15 cellular contexts compared by ENCODE assay signal in genomic region chr1:78622548-78622947, GRCh38. TPM values are rescaled to one million over a fixed set of nuclear protein-coding genes. Genes with fewer than 3 reads are reported as not detected.
DNase-seq lines count a peak whose midpoint lies in the region; ATAC-seq and TF ChIP-seq lines count a peak whose summit lies in the region.
"Had no signal": no experiment of that assay in that cellular context is flagged by ENCODE, and none has a peak within 500 bp of the region (broad histone marks: within the 10 kb centered on the region; RNA-seq: fewer than 3 reads in every experiment).

No MANE protein-coding gene starts in this region.

- peak overlapping the region in 7 of 8 donors; percentile 27 to 91 (median 84) for H3K27ac ChIP-seq in spleen
- no peak overlapping the region for H3K27ac ChIP-seq in A673 (ENCODE audit: low read depth, low read length, poor library complexity, severe bottlenecking)
- H3K27ac ChIP-seq: body of pancreas, SK-N-MC had no signal

- no TSS peak for BruUV-seq in A673 (replicated peaks; lab: Mats Ljungman, UMichigan)

- H3K9me3 ChIP-seq in spleen (no peaks in the 10 kb centered on the region), A673 (ENCODE audit: low read depth, low read length, poor library complexity, severe bottlenecking) (no peaks in the 10 kb centered on the region)
- H3K9me3 ChIP-seq: body of pancreas had no signal

- CTCF ChIA-PET in activated CD4-positive, alpha-beta T cell treated with anti-CD3 and anti-CD28 coated beads for 36 hours (lab: Charles Lee) = interaction anchor here (0.6 to 2.7 kb wide), 12 partner anchors 11 to 1094 kb away, joined by 3 to 19 read pairs (median 4); partner anchors contain the start of gene IFI44
- CTCF ChIA-PET in A673 (lab: Charles Lee) = no interaction called here

- DNase-seq in activated CD4-positive, alpha-beta T cell treated with anti-CD3 and anti-CD28 coated beads for 36 hours = no peak
- DNase-seq in activated CD4-positive, alpha-beta T cell treated with anti-CD3 and anti-CD28 coated beads for 48 hours = no peak
- DNase-seq in spleen = no peak
- no peak for DNase-seq in A673 (ENCODE audit: low spot score)
- DNase-seq in NCI-H1105 treated with DMSO at 0.1 percent for 48 hours (lab: John Stamatoyannopoulos, UW) = no peak
- DNase-seq: activated CD4-positive, alpha-beta T cell treated with anti-CD3 and anti-CD28 coated beads, Interleukin-2, amount 50 U/mL, for 4 hours; body of pancreas; DMS153; NCI-H1436; stimulated activated CD4-positive, alpha-beta T cell treated with anti-CD3 and anti-CD28 coated beads, Interleukin-12 subunit alpha, Interleukin-12 subunit beta, amount 100 ng/mL, for 4 hours; stimulated activated CD8-positive, alpha-beta memory T cell treated with anti-CD3 and anti-CD28 coated beads, Interleukin-4, amount 100 ng/mL, for 48 hours had no signal

- H3K27me3 Mint-ChIP-seq in activated CD4-positive, alpha-beta T cell treated with anti-CD3 and anti-CD28 coated beads for 36 hours = no peaks in the 10 kb centered on the region
- no peaks in the 10 kb centered on the region for H3K27me3 Mint-ChIP-seq in brain

- peaks cover 31% of the 10 kb centered on the region for H3K36me3 Mint-ChIP-seq in activated CD4-positive, alpha-beta T cell treated with anti-CD3 and anti-CD28 coated beads for 36 hours (ENCODE audit: low read depth)
- H3K36me3 Mint-ChIP-seq in brain = peaks cover 7% of the 10 kb centered on the region

- H3K9me3 Mint-ChIP-seq in activated CD4-positive, alpha-beta T cell treated with anti-CD3 and anti-CD28 coated beads for 36 hours (ENCODE audit: low read depth) = no peaks in the 10 kb centered on the region
- peaks cover 0 to 3% (median 0%) of the 10 kb centered on the region in 5 experiments for H3K9me3 Mint-ChIP-seq in brain

- intact Hi-C loops in activated CD4-positive, alpha-beta T cell treated with anti-CD3 and anti-CD28 coated beads for 36 hours (cut with DNase I, micrococcal nuclease) = loop anchor here in 1 of 2 experiments (10.0 kb wide), 1 partner anchor 848 kb away; the partner anchor contains the start of gene MIGA1
- intact Hi-C loops in spleen (cut with DNase I; ENCODE audit: low total_unique reads) = no loop called here
- intact Hi-C loops in A673 (cut with micrococcal nuclease; ENCODE audit: unreplicated experiment) = no loop called here

- peak overlapping the region in 3 of 8 donors; percentile 38 to 59 (median 44) for H3K4me3 ChIP-seq in spleen
- no peak overlapping the region for H3K4me3 ChIP-seq in A673 (ENCODE audit: low read depth, low read length, poor library complexity, severe bottlenecking)
- H3K4me3 ChIP-seq: body of pancreas, SK-N-MC had no signal

- ATAC-seq in activated CD4-positive, alpha-beta T cell treated with anti-CD3 and anti-CD28 coated beads for 36 hours = peak; percentile 38
- ATAC-seq in GM21381 (IDR thresholded peaks at IDR 0.05; ENCODE audit: unreplicated experiment) (peak; percentile 25), GM18867 (IDR thresholded peaks at IDR 0.05; ENCODE audit: unreplicated experiment) (no peak)
- ATAC-seq: body of pancreas had no signal

- H3K27me3 ChIP-seq in spleen (replicated peaks in 1 of 7) (no peaks in the 10 kb centered on the region), A673 (replicated peaks; ENCODE audit: insufficient read depth, low read depth, low read length, poor library complexity) (no peaks in the 10 kb centered on the region)
- H3K27me3 ChIP-seq: body of pancreas had no signal

- H3K36me3 ChIP-seq in spleen (no peaks in the 10 kb centered on the region), A673 (ENCODE audit: insufficient read depth, low read length, poor library complexity, severe bottlenecking) (no peaks in the 10 kb centered on the region)

- peaks cover 8 to 100% (median 78%) of the 10 kb centered on the region in 6 donors for H3K4me1 ChIP-seq in spleen
- peaks cover 31% of the 10 kb centered on the region for H3K4me1 ChIP-seq in A673 (ENCODE audit: insufficient read depth, low read length, poor library complexity, severe bottlenecking)

- peaks cover 72% of the 10 kb centered on the region for H3K4me1 Mint-ChIP-seq in activated CD4-positive, alpha-beta T cell treated with anti-CD3 and anti-CD28 coated beads for 36 hours
- peaks cover 32% of the 10 kb centered on the region for H3K4me1 Mint-ChIP-seq in brain

- peak overlapping the region; percentile 89 for H3K4me3 Mint-ChIP-seq in activated CD4-positive, alpha-beta T cell treated with anti-CD3 and anti-CD28 coated beads for 36 hours
- peak overlapping the region in 4 of 5 experiments; percentile 30 to 85 (median 66) for H3K4me3 Mint-ChIP-seq in brain

- peak overlapping the region; percentile 82 for H3K27ac Mint-ChIP-seq in activated CD4-positive, alpha-beta T cell treated with anti-CD3 and anti-CD28 coated beads for 36 hours
- peak overlapping the region in 3 of 5 experiments; percentile 18 to 94 (median 48) for H3K27ac Mint-ChIP-seq in brain

- WGBS in spleen, 5 donors = 38 to 79% (median 59%) methylated on average over 4 of the region's 4 CpGs

- no peak for TF ChIP-seq POLR2A in spleen (IDR thresholded peaks at IDR 0.05)

- POLR2A ChIA-PET in activated CD4-positive, alpha-beta T cell treated with anti-CD3 and anti-CD28 coated beads for 36 hours (lab: Charles Lee) = no interaction called here
- POLR2A ChIA-PET in A673 (lab: Charles Lee; ENCODE audit: low non-redundant PET) = no interaction called here

- TF ChIP-seq CTCF in brain (conservative IDR thresholded peaks at IDR 0.05) (no peak), spleen (IDR thresholded peaks at IDR 0.05 in 8 of 11, conservative IDR thresholded peaks at IDR 0.05 in 3 of 11) (no peak), A673 (conservative IDR thresholded peaks at IDR 0.05; ENCODE audit: low read depth, low read length) (no peak)

RNA-seq across cellular contexts. Expression of gene IFI44L, which starts 2.3 kb away (rescaled TPM):
- total RNA-seq in activated CD4-positive, alpha-beta T cell treated with anti-CD3 and anti-CD28 coated beads for 36 hours = 10 to 100 TPM; 52.1 to 55.5 TPM
- polyA plus RNA-seq in brain (ENCODE audit: insufficient read depth, low read depth, low replicate concordance) (3.0 TPM), spleen (10 to 100 TPM; 10.3 to 15.9 (median 10.6) TPM)
- total RNA-seq in spleen (10 to 100 TPM; 23.3 to 60.3 (median 37.4) TPM), A673 (2021) (7.5 and 8.5 TPM in 2 replicates)

RNA-seq across cellular contexts. Expression of gene IFI44, which starts 27.1 kb away (rescaled TPM):
- 10 to 100 TPM; 43.1 to 55.4 TPM for total RNA-seq in activated CD4-positive, alpha-beta T cell treated with anti-CD3 and anti-CD28 coated beads for 36 hours
- polyA plus RNA-seq in brain (ENCODE audit: insufficient read depth, low read depth, low replicate concordance) (1.6 TPM), spleen (100 to 1,000 TPM in 1 of 3 donors, 10 to 100 TPM in 2; 45.0 to 107 (median 93.4) TPM)
- total RNA-seq in spleen (10 to 100 TPM; 32.3 to 96.1 (median 76.0) TPM), A673 (2021) (27.8 and 29.0 TPM in 2 replicates)
